In genomic region chr12:123050913-123051312, GRCh38 we compare ENCODE assay signal across 18 cellular contexts.
DNase-seq lines count a peak whose midpoint lies in the region; ATAC-seq and TF ChIP-seq lines count a peak whose summit lies in the region.
"Had no signal": no experiment of that assay in that cellular context is flagged by ENCODE, and none has a peak within 500 bp of the region (broad histone marks: within the 10 kb centered on the region; RNA-seq: fewer than 3 reads in every experiment).

No MANE protein-coding gene starts in this region.

- no peak overlapping the region for H3K4me3 Mint-ChIP-seq in activated naive CD8-positive, alpha-beta T cell treated with anti-CD3 and anti-CD28 coated beads, Interleukin-2, amount 10 ng/mL, durations not matched to agents 7 days and 5 days
- no peak overlapping the region for H3K4me3 Mint-ChIP-seq in activated naive CD8-positive, alpha-beta T cell treated with anti-CD3 and anti-CD28 coated beads for 36 hours
- H3K4me3 Mint-ChIP-seq in chondrocyte (ENCODE audit: unreplicated experiment): no peak overlapping the region
- H3K4me3 Mint-ChIP-seq in activated CD4-positive, alpha-beta memory T cell treated with anti-CD3 and anti-CD28 coated beads for 36 hours: no peak overlapping the region
- H3K4me3 Mint-ChIP-seq: activated naive CD8-positive, alpha-beta T cell; CD8-positive, alpha-beta memory T cell; central memory CD8-positive, alpha-beta T cell had no signal

- H3K36me3 ChIP-seq in mesodermal cell (ENCODE audit: control insufficient read depth, insufficient read depth, low read length) (no peaks in the 10 kb centered on the region), transverse colon (no peaks in the 10 kb centered on the region)

- CTCF ChIA-PET in activated CD4-positive, alpha-beta memory T cell treated with anti-CD3 and anti-CD28 coated beads for 36 hours (lab: Charles Lee): no interaction called here

- peak overlapping the region; percentile 2 for H3K27ac Mint-ChIP-seq in activated naive CD8-positive, alpha-beta T cell treated with anti-CD3 and anti-CD28 coated beads, Interleukin-2, amount 10 ng/mL, durations not matched to agents 7 days and 5 days
- H3K27ac Mint-ChIP-seq in activated naive CD8-positive, alpha-beta T cell treated with anti-CD3 and anti-CD28 coated beads for 36 hours: no peak overlapping the region
- H3K27ac Mint-ChIP-seq in chondrocyte (ENCODE audit: unreplicated experiment): no peak overlapping the region
- no peak overlapping the region for H3K27ac Mint-ChIP-seq in activated CD4-positive, alpha-beta memory T cell treated with anti-CD3 and anti-CD28 coated beads for 36 hours

- H3K9me3 Mint-ChIP-seq in activated naive CD8-positive, alpha-beta T cell treated with anti-CD3 and anti-CD28 coated beads, Interleukin-2, amount 10 ng/mL, durations not matched to agents 7 days and 5 days: no peaks in the 10 kb centered on the region
- no peaks in the 10 kb centered on the region for H3K9me3 Mint-ChIP-seq in activated naive CD8-positive, alpha-beta T cell treated with anti-CD3 and anti-CD28 coated beads for 36 hours
- no peaks in the 10 kb centered on the region for H3K9me3 Mint-ChIP-seq in chondrocyte (ENCODE audit: low read depth)
- no peaks in the 10 kb centered on the region for H3K9me3 Mint-ChIP-seq in activated CD4-positive, alpha-beta memory T cell treated with anti-CD3 and anti-CD28 coated beads for 36 hours
- H3K9me3 Mint-ChIP-seq: CD8-positive, alpha-beta memory T cell; central memory CD8-positive, alpha-beta T cell had no signal

- no peaks in the 10 kb centered on the region for H3K27me3 Mint-ChIP-seq in activated naive CD8-positive, alpha-beta T cell treated with anti-CD3 and anti-CD28 coated beads, Interleukin-2, amount 10 ng/mL, durations not matched to agents 7 days and 5 days
- no peaks in the 10 kb centered on the region for H3K27me3 Mint-ChIP-seq in activated naive CD8-positive, alpha-beta T cell treated with anti-CD3 and anti-CD28 coated beads for 36 hours
- no peaks in the 10 kb centered on the region for H3K27me3 Mint-ChIP-seq in chondrocyte (ENCODE audit: low read depth)
- H3K27me3 Mint-ChIP-seq in activated CD4-positive, alpha-beta memory T cell treated with anti-CD3 and anti-CD28 coated beads for 36 hours: no peaks in the 10 kb centered on the region
- H3K27me3 Mint-ChIP-seq: activated naive CD8-positive, alpha-beta T cell; central memory CD8-positive, alpha-beta T cell had no signal

- TF ChIP-seq POLR2A in transverse colon (IDR thresholded peaks at IDR 0.05): no peak
- no peak for TF ChIP-seq POLR2A in GM18505 (IDR thresholded peaks at IDR 0.05; ENCODE audit: borderline replicate concordance, extremely low read depth, insufficient read depth, insufficient read length)

- DNase-seq in activated naive CD8-positive, alpha-beta T cell treated with anti-CD3 and anti-CD28 coated beads, Interleukin-2, amount 10 ng/mL, durations not matched to agents 7 days and 5 days: no peak
- no peak for DNase-seq in activated naive CD8-positive, alpha-beta T cell treated with anti-CD3 and anti-CD28 coated beads for 36 hours
- DNase-seq in chondrocyte (ENCODE audit: low spot score) (peak; percentile 4), transverse colon (no peak)
- DNase-seq in activated CD4-positive, alpha-beta memory T cell treated with anti-CD3 and anti-CD28 coated beads for 36 hours: no peak
- DNase-seq: ACHN; activated CD4-positive, CD25-positive, alpha-beta regulatory T cell treated with anti-CD3 and anti-CD28 coated beads, Interleukin-2, amount 50 U/mL, for 72 hours; CD8-positive, alpha-beta memory T cell; foreskin melanocyte; NCI-H187; NCI-H524 treated with DMSO at 0.1 percent for 48 hours; nucleus accumbens; stimulated activated CD4-positive, alpha-beta T cell treated with anti-CD3 and anti-CD28 coated beads, Interleukin-4, amount 100 ng/mL, for 24 hours had no signal

- H3K9me3 ChIP-seq in mesodermal cell (ENCODE audit: control insufficient read depth, low read length) (no peaks in the 10 kb centered on the region), transverse colon (no peaks in the 10 kb centered on the region)

- H3K27me3 ChIP-seq in transverse colon: no peaks in the 10 kb centered on the region

- ATAC-seq in activated naive CD8-positive, alpha-beta T cell treated with anti-CD3 and anti-CD28 coated beads, Interleukin-2, amount 10 ng/mL, durations not matched to agents 7 days and 5 days (ENCODE audit: low read depth): peak; percentile 71
- ATAC-seq in HG02642 (IDR thresholded peaks at IDR 0.05; ENCODE audit: poor library complexity, unreplicated experiment) (no peak), GM18505 (IDR thresholded peaks at IDR 0.05; ENCODE audit: unreplicated experiment) (no peak)

- no peak for TF ChIP-seq CTCF in chondrocyte (IDR thresholded peaks at IDR 0.05)
- TF ChIP-seq CTCF in transverse colon (IDR thresholded peaks at IDR 0.05): no peak

- peak overlapping the region; percentile 80 for H3K27ac ChIP-seq in mesodermal cell (ENCODE audit: low read depth, low read length, severe bottlenecking)
- H3K27ac ChIP-seq in transverse colon: peak overlapping the region; percentile 5 to 77 (median 63)

- H3K4me3 ChIP-seq in mesodermal cell (ENCODE audit: extremely low read depth, insufficient read depth, low read length, poor library complexity, severe bottlenecking) (no peak overlapping the region), transverse colon (no peak overlapping the region)

- in situ Hi-C loops in transverse colon (cut with MboI; ENCODE audit: low pct_ligation_motif_present in 1 of 4, low pct_unique_long_range_greater_than_20kb in 1 of 4, low sequenced_read_pairs in 3 of 4): no loop called here

- H3K4me1 ChIP-seq in mesodermal cell (ENCODE audit: control insufficient read depth, insufficient read depth, low read length, poor library complexity, severe bottlenecking): peaks cover 24% of the 10 kb centered on the region
- peaks cover 7 to 30% (median 16%) of the 10 kb centered on the region in 4 donors for H3K4me1 ChIP-seq in transverse colon

- peaks cover 17% of the 10 kb centered on the region for H3K4me1 Mint-ChIP-seq in activated naive CD8-positive, alpha-beta T cell treated with anti-CD3 and anti-CD28 coated beads, Interleukin-2, amount 10 ng/mL, durations not matched to agents 7 days and 5 days
- peaks cover 26% of the 10 kb centered on the region for H3K4me1 Mint-ChIP-seq in activated naive CD8-positive, alpha-beta T cell treated with anti-CD3 and anti-CD28 coated beads for 36 hours
- H3K4me1 Mint-ChIP-seq in chondrocyte (ENCODE audit: low read depth): peaks cover 8% of the 10 kb centered on the region
- H3K4me1 Mint-ChIP-seq in activated CD4-positive, alpha-beta memory T cell treated with anti-CD3 and anti-CD28 coated beads for 36 hours (ENCODE audit: low read depth): peaks cover 8% of the 10 kb centered on the region
- H3K4me1 Mint-ChIP-seq: CD8-positive, alpha-beta memory T cell; central memory CD8-positive, alpha-beta T cell had no signal

- no peak for TF ChIP-seq EP300 in transverse colon (IDR thresholded peaks at IDR 0.05; ENCODE audit: low read depth)

- POLR2A ChIA-PET in activated naive CD8-positive, alpha-beta T cell treated with anti-CD3 and anti-CD28 coated beads, Interleukin-2, amount 10 ng/mL, durations not matched to agents 7 days and 5 days (lab: Charles Lee): interaction anchor here (1.7 kb wide), 1 partner anchor 24 kb away, joined by 4 read pairs; no protein-coding TSS in a partner anchor
- POLR2A ChIA-PET in activated CD4-positive, alpha-beta memory T cell treated with anti-CD3 and anti-CD28 coated beads for 36 hours (lab: Charles Lee): no interaction called here

- intact Hi-C loops in transverse colon (cut with DNase I; ENCODE audit: low total_unique reads): no loop called here
- intact Hi-C loops in activated CD4-positive, alpha-beta memory T cell treated with anti-CD3 and anti-CD28 coated beads for 36 hours (cut with micrococcal nuclease): no loop called here

- peaks cover 4% of the 10 kb centered on the region for H3K36me3 Mint-ChIP-seq in activated naive CD8-positive, alpha-beta T cell treated with anti-CD3 and anti-CD28 coated beads, Interleukin-2, amount 10 ng/mL, durations not matched to agents 7 days and 5 days
- H3K36me3 Mint-ChIP-seq in activated naive CD8-positive, alpha-beta T cell treated with anti-CD3 and anti-CD28 coated beads for 36 hours: no peaks in the 10 kb centered on the region
- no peaks in the 10 kb centered on the region for H3K36me3 Mint-ChIP-seq in chondrocyte (ENCODE audit: low read depth)
- no peaks in the 10 kb centered on the region for H3K36me3 Mint-ChIP-seq in activated CD4-positive, alpha-beta memory T cell treated with anti-CD3 and anti-CD28 coated beads for 36 hours
- H3K36me3 Mint-ChIP-seq: activated naive CD8-positive, alpha-beta T cell had no signal

- WGBS in mesodermal cell (ENCODE audit: insufficient coverage in 2 of 2), 2 experiments: 92 to 94% methylated on average over 3 to 4 of the region's 4 CpGs
- 65 to 79% methylated on average over 2 to 4 of the region's 4 CpGs for WGBS in transverse colon (ENCODE audit: low coverage in 1 of 2), 2 donors
